10 cellular contexts compared by ENCODE assay signal in genomic region chr15:44882499-44882968, GRCh38.
DNase-seq lines count a peak whose midpoint lies in the region; ATAC-seq and TF ChIP-seq lines count a peak whose summit lies in the region.
"Had no signal": no experiment of that assay in that cellular context is flagged by ENCODE, and none has a peak within 500 bp of the region (broad histone marks: within the 10 kb centered on the region; RNA-seq: fewer than 3 reads in every experiment).

No MANE protein-coding gene starts in this region.

- H3K4me3 Mint-ChIP-seq in activated naive CD4-positive, alpha-beta T cell treated with anti-CD3 and anti-CD28 coated beads for 36 hours, result no peak overlapping the region
- no peak overlapping the region for H3K4me3 Mint-ChIP-seq in activated CD8-positive, alpha-beta T cell treated with anti-CD3 and anti-CD28 coated beads, Interleukin-2, amount 10 ng/mL, durations not matched to agents 7 days and 5 days
- H3K4me3 Mint-ChIP-seq in stimulated activated naive B cell treated with anti-CD40 and anti-IgM and Interleukin-4, amounts not matched to agents 10 μg/mL and 1 μg/mL and 100 μg/mL, for 72 hours, result peak overlapping the region in 1 of 2 donors; percentile 10
- H3K4me3 Mint-ChIP-seq: nephron had no signal

- H3K4me1 Mint-ChIP-seq in activated naive CD4-positive, alpha-beta T cell treated with anti-CD3 and anti-CD28 coated beads for 36 hours (ENCODE audit: low read depth), result peaks cover 25% of the 10 kb centered on the region
- H3K4me1 Mint-ChIP-seq in activated CD8-positive, alpha-beta T cell treated with anti-CD3 and anti-CD28 coated beads, Interleukin-2, amount 10 ng/mL, durations not matched to agents 7 days and 5 days (ENCODE audit: low read depth), result peaks cover 11% of the 10 kb centered on the region
- H3K4me1 Mint-ChIP-seq in stimulated activated naive B cell treated with anti-CD40 and anti-IgM and Interleukin-4, amounts not matched to agents 10 μg/mL and 1 μg/mL and 100 μg/mL, for 72 hours, result peaks cover 19 to 22% of the 10 kb centered on the region in 2 donors
- H3K4me1 Mint-ChIP-seq: nephron had no signal

- H3K4me3 ChIP-seq in prostate gland, result no peak overlapping the region

- CTCF ChIA-PET in activated naive CD4-positive, alpha-beta T cell treated with anti-CD3 and anti-CD28 coated beads for 36 hours (lab: Charles Lee), result no interaction called here
- CTCF ChIA-PET in activated CD8-positive, alpha-beta T cell treated with anti-CD3 and anti-CD28 coated beads, Interleukin-2, amount 10 ng/mL, durations not matched to agents 7 days and 5 days (lab: Charles Lee), result no interaction called here

- no peaks in the 10 kb centered on the region for H3K9me3 ChIP-seq in prostate gland

- no peaks in the 10 kb centered on the region for H3K36me3 ChIP-seq in prostate gland

- peak; percentile 78 for ATAC-seq in HG03045 (IDR thresholded peaks at IDR 0.05; ENCODE audit: unreplicated experiment)
- no peak for ATAC-seq in activated CD8-positive, alpha-beta T cell treated with anti-CD3 and anti-CD28 coated beads, Interleukin-2, amount 10 ng/mL, durations not matched to agents 7 days and 5 days
- ATAC-seq in stimulated activated naive B cell treated with anti-CD40 and anti-IgM and Interleukin-4, amounts not matched to agents 10 μg/mL and 1 μg/mL and 100 μg/mL, for 72 hours (replicated peaks), result peak; percentile 91 to 93
- ATAC-seq in SK-N-SH treated with all-trans-retinoic acid at 6 μM for 48 hours, result no peak

- H3K27ac ChIP-seq in prostate gland, result no peak overlapping the region

- H3K27ac Mint-ChIP-seq in activated naive CD4-positive, alpha-beta T cell treated with anti-CD3 and anti-CD28 coated beads for 36 hours, result no peak overlapping the region
- peak overlapping the region; percentile 36 for H3K27ac Mint-ChIP-seq in activated CD8-positive, alpha-beta T cell treated with anti-CD3 and anti-CD28 coated beads, Interleukin-2, amount 10 ng/mL, durations not matched to agents 7 days and 5 days
- peak overlapping the region; percentile 96 for H3K27ac Mint-ChIP-seq in stimulated activated naive B cell treated with anti-CD40 and anti-IgM and Interleukin-4, amounts not matched to agents 10 μg/mL and 1 μg/mL and 100 μg/mL, for 72 hours

- 45% methylated on average over 5 of the region's 5 CpGs for WGBS in prostate gland

- peaks cover 17% of the 10 kb centered on the region for H3K9me3 Mint-ChIP-seq in activated naive CD4-positive, alpha-beta T cell treated with anti-CD3 and anti-CD28 coated beads for 36 hours
- H3K9me3 Mint-ChIP-seq in activated CD8-positive, alpha-beta T cell treated with anti-CD3 and anti-CD28 coated beads, Interleukin-2, amount 10 ng/mL, durations not matched to agents 7 days and 5 days (ENCODE audit: insufficient read depth), result peaks cover 19% of the 10 kb centered on the region
- peaks cover 5 to 7% of the 10 kb centered on the region in 2 donors for H3K9me3 Mint-ChIP-seq in stimulated activated naive B cell treated with anti-CD40 and anti-IgM and Interleukin-4, amounts not matched to agents 10 μg/mL and 1 μg/mL and 100 μg/mL, for 72 hours

- peaks cover under 1% of the 10 kb centered on the region for H3K36me3 Mint-ChIP-seq in activated naive CD4-positive, alpha-beta T cell treated with anti-CD3 and anti-CD28 coated beads for 36 hours (ENCODE audit: low read depth)
- peaks cover 7% of the 10 kb centered on the region for H3K36me3 Mint-ChIP-seq in activated CD8-positive, alpha-beta T cell treated with anti-CD3 and anti-CD28 coated beads, Interleukin-2, amount 10 ng/mL, durations not matched to agents 7 days and 5 days (ENCODE audit: low read depth)
- H3K36me3 Mint-ChIP-seq in stimulated activated naive B cell treated with anti-CD40 and anti-IgM and Interleukin-4, amounts not matched to agents 10 μg/mL and 1 μg/mL and 100 μg/mL, for 72 hours, result peaks cover 4% of the 10 kb centered on the region in 2 donors

- no peaks in the 10 kb centered on the region for H3K4me1 ChIP-seq in prostate gland (replicated peaks)

- intact Hi-C loops in activated naive CD4-positive, alpha-beta T cell treated with anti-CD3 and anti-CD28 coated beads for 36 hours (cut with micrococcal nuclease), result loop anchor here (1.0 kb wide), 4 partner anchors 29 to 154 kb away; no protein-coding TSS in a partner anchor
- intact Hi-C loops in prostate gland (cut with DNase I), result no loop called here

- H3K27me3 Mint-ChIP-seq in activated naive CD4-positive, alpha-beta T cell treated with anti-CD3 and anti-CD28 coated beads for 36 hours (ENCODE audit: low read depth), result peaks cover 5% of the 10 kb centered on the region
- H3K27me3 Mint-ChIP-seq in activated CD8-positive, alpha-beta T cell treated with anti-CD3 and anti-CD28 coated beads, Interleukin-2, amount 10 ng/mL, durations not matched to agents 7 days and 5 days (ENCODE audit: low read depth), result no peaks in the 10 kb centered on the region
- H3K27me3 Mint-ChIP-seq in stimulated activated naive B cell treated with anti-CD40 and anti-IgM and Interleukin-4, amounts not matched to agents 10 μg/mL and 1 μg/mL and 100 μg/mL, for 72 hours, result peaks cover 12 to 17% of the 10 kb centered on the region in 2 donors

- POLR2A ChIA-PET in activated CD8-positive, alpha-beta T cell treated with anti-CD3 and anti-CD28 coated beads, Interleukin-2, amount 10 ng/mL, durations not matched to agents 7 days and 5 days (lab: Charles Lee), result no interaction called here

- peak; percentile 74 for DNase-seq in activated naive CD4-positive, alpha-beta T cell treated with anti-CD3 and anti-CD28 coated beads for 36 hours
- no peak for DNase-seq in activated naive CD4-positive, alpha-beta T cell treated with anti-CD3 and anti-CD28 coated beads, Interleukin-2, amount 50 U/mL, for 16 hours
- DNase-seq in activated CD8-positive, alpha-beta T cell treated with anti-CD3 and anti-CD28 coated beads, Interleukin-2, amount 10 ng/mL, durations not matched to agents 7 days and 5 days, result no peak
- peak; percentile 79 for DNase-seq in stimulated activated naive B cell treated with anti-CD40 and anti-IgM and Interleukin-4, amounts not matched to agents 10 μg/mL and 1 μg/mL and 100 μg/mL, for 72 hours
- DNase-seq in prostate gland (ENCODE audit: low spot score), result no peak
- no peak for DNase-seq in NCI-H2171 treated with DMSO at 0.1 percent for 48 hours (lab: John Stamatoyannopoulos, UW)
- DNase-seq: NCI-H524 treated with DMSO at 0.1 percent for 48 hours had no signal

- H3K27me3 ChIP-seq in prostate gland (replicated peaks; ENCODE audit: insufficient read depth), result no peaks in the 10 kb centered on the region

- no peak for TF ChIP-seq CTCF in prostate gland (IDR thresholded peaks at IDR 0.05)

- no peak for TF ChIP-seq POLR2A in prostate gland (IDR thresholded peaks at IDR 0.05)

TF ChIP-seq in SK-N-SH treated with all-trans-retinoic acid at 6 μM for 48 hours, 23 proteins besides CTCF, POLR2A, EP300 and RAD21:
- TF ChIP-seq RARB (CRISPR knock-in tag; IDR thresholded peaks at IDR 0.05) (no peak), TSHZ2 (CRISPR knock-in tag; IDR thresholded peaks at IDR 0.05) (no peak), ZFP3 (CRISPR knock-in tag; IDR thresholded peaks at IDR 0.05) (no peak), ZNF8 (CRISPR knock-in tag; IDR thresholded peaks at IDR 0.05) (no peak), ZNF70 (CRISPR knock-in tag; IDR thresholded peaks at IDR 0.05) (no peak), BACH2 (CRISPR knock-in tag; IDR thresholded peaks at IDR 0.05; ENCODE audit: borderline replicate concordance) (no peak)

Comparison
In these comparisons a context has a peak if more than half of its experiments do, and no peak if none do; other contexts are left out.
1. DNase-seq: peak in activated naive CD4-positive, alpha-beta T cell treated with anti-CD3 and anti-CD28 coated beads for 36 hours (single experiment) and stimulated activated naive B cell treated with anti-CD40 and anti-IgM and Interleukin-4, amounts not matched to agents 10 μg/mL and 1 μg/mL and 100 μg/mL, for 72 hours (single experiment); none in activated naive CD4-positive, alpha-beta T cell treated with anti-CD3 and anti-CD28 coated beads, Interleukin-2, amount 50 U/mL, for 16 hours (single experiment), activated CD8-positive, alpha-beta T cell treated with anti-CD3 and anti-CD28 coated beads, Interleukin-2, amount 10 ng/mL, durations not matched to agents 7 days and 5 days (single experiment), prostate gland (single experiment) and NCI-H2171 treated with DMSO at 0.1 percent for 48 hours (single experiment).
2. ATAC-seq: peak in HG03045 (single experiment) and stimulated activated naive B cell treated with anti-CD40 and anti-IgM and Interleukin-4, amounts not matched to agents 10 μg/mL and 1 μg/mL and 100 μg/mL, for 72 hours (2 of 2); none in activated CD8-positive, alpha-beta T cell treated with anti-CD3 and anti-CD28 coated beads, Interleukin-2, amount 10 ng/mL, durations not matched to agents 7 days and 5 days (single experiment) and SK-N-SH treated with all-trans-retinoic acid at 6 μM for 48 hours (single experiment).